Comparison of ENCODE assay signal across 22 cellular contexts in the genomic region with DNA sequence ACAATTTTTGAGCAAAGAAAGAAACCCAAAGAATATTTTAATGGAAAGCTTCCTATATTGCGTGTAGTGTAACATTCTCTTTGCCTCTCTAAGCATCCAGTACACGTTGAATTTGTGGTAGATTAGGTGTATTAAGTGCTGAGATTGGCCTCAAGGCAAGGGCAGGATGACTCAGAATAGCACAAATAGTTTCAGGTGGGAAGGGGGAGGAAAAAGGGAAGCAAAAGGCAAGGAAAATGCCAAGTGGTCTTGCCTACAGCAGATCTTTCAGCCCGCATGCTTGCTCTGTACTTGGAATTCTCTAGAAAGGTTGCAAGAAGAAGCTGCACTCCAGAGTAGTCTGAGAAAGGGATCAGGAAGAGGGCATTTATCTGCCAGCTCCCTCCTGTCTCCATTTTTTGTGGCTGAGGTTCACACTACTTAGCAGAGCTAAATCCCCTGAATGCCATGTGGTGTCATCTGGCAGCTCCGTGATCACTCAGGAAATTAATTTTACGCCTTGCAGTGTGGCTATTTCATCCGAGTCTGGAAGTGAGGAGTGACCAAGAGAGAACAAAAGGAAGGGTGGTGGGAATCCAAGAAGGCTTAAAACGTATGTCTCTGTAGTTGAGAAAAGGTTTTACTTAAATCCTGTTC. TPM values are rescaled to one million over a fixed set of nuclear protein-coding genes. Genes with fewer than 3 reads are reported as not detected.
DNase-seq lines count a peak whose midpoint lies in the region; ATAC-seq and TF ChIP-seq lines count a peak whose summit lies in the region.
"Had no signal": no experiment of that assay in that cellular context is flagged by ENCODE, and none has a peak within 500 bp of the region (broad histone marks: within the 10 kb centered on the region; RNA-seq: fewer than 3 reads in every experiment).

No MANE protein-coding gene starts in this region.

- H3K36me3 ChIP-seq in Panc1 (ENCODE audit: control insufficient read depth, insufficient read depth, low read length) (no peaks in the 10 kb centered on the region), subcutaneous abdominal adipose tissue (ENCODE audit: control insufficient read depth in 5 of 5, insufficient read depth in 5 of 5, low read length in 5 of 5) (no peaks in the 10 kb centered on the region), aorta (ENCODE audit: control insufficient read depth in 1 of 2, insufficient read depth in 2 of 2, low read length in 1 of 2) (no peaks in the 10 kb centered on the region)

- CTCF ChIA-PET in Panc1 (lab: Charles Lee) = no interaction called here

- DNase-seq in NCI-H524 (lab: John Stamatoyannopoulos, UW) (peak; percentile 30 to 81), NCI-H524 treated with DMSO at 0.1 percent for 48 hours (lab: John Stamatoyannopoulos, UW) (no peak), Panc1 (ENCODE audit: low read depth, low spot score) (no peak), foreskin keratinocyte (peak in 1 of 2 donors; percentile 64), aorta (no peak)
- DNase-seq in stimulated activated naive CD4-positive, alpha-beta T cell treated with Interleukin-2 at 50 U/mL for 16 hours (lab: John Stamatoyannopoulos, UW) = no peak
- DNase-seq: activated CD4-positive, alpha-beta T cell treated with anti-CD3 and anti-CD28 coated beads, Interleukin-2, amount 10 ng/mL, durations not matched to agents 7 days and 5 days; activated CD8-positive, alpha-beta memory T cell treated with anti-CD3 and anti-CD28 coated beads, Interleukin-2, amount 50 U/mL, for 48 hours; activated naive CD8-positive, alpha-beta T cell treated with anti-CD3 and anti-CD28 coated beads, Interleukin-2, amount 10 ng/mL, durations not matched to agents 7 days and 5 days; CD4-positive, alpha-beta memory T cell; DMS79; left ventricle myocardium superior; NCI-H1105 treated with DMSO at 0.1 percent for 48 hours; NCI-H446 treated with DMSO at 0.1 percent for 48 hours; stimulated activated CD4-positive, alpha-beta T cell treated with anti-CD3 and anti-CD28 coated beads, Interleukin-1b, Interleukin-23, amount 100 ng/mL, for 48 hours; testis had no signal

- WGBS in aorta, 2 donors = 77 to 86% methylated on average over 7 of the region's 7 CpGs

- no peak for ATAC-seq in Panc1
- peak; percentile 88 for ATAC-seq in foreskin keratinocyte
- no peak for ATAC-seq in aorta (ENCODE audit: low FRiP score)
- no peak for ATAC-seq in GM19455 (IDR thresholded peaks at IDR 0.05; ENCODE audit: unreplicated experiment)
- ATAC-seq: left ventricle myocardium superior; stimulated activated effector memory CD8-positive, alpha-beta T cell treated with anti-CD3 and anti-CD28 coated beads, Interleukin-12 subunit alpha, Interleukin-12 subunit beta, amount 100 ng/mL, for 72 hours had no signal

- H3K27me3 ChIP-seq in Panc1 (ENCODE audit: control insufficient read depth, insufficient read depth, low read length) (no peaks in the 10 kb centered on the region), foreskin keratinocyte (no peaks in the 10 kb centered on the region), subcutaneous abdominal adipose tissue (ENCODE audit: control insufficient read depth in 5 of 5, insufficient read depth in 4 of 5, low read length in 5 of 5) (no peaks in the 10 kb centered on the region), aorta (ENCODE audit: control insufficient read depth in 1 of 2, insufficient read depth in 2 of 2, low read length in 1 of 2) (no peaks in the 10 kb centered on the region)
- H3K27me3 ChIP-seq: neutrophil, testis had no signal

- no peak overlapping the region for H3K4me3 ChIP-seq in Panc1 (ENCODE audit: low read depth in 2 of 2, low read length in 2 of 2)
- no peak overlapping the region for H3K4me3 ChIP-seq in subcutaneous abdominal adipose tissue (ENCODE audit: low read depth in 1 of 5, low read length in 5 of 5)
- H3K4me3 ChIP-seq in aorta (ENCODE audit: low read length in 2 of 2) = no peak overlapping the region
- H3K4me3 ChIP-seq: skin epidermis, testis had no signal

- H3K4me1 ChIP-seq in Panc1 (ENCODE audit: control insufficient read depth, insufficient read depth, low read length) = peaks cover 46% of the 10 kb centered on the region
- H3K4me1 ChIP-seq in foreskin keratinocyte = peaks cover 6% of the 10 kb centered on the region
- peaks cover 0 to 27% (median 5%) of the 10 kb centered on the region in 5 donors for H3K4me1 ChIP-seq in subcutaneous abdominal adipose tissue (ENCODE audit: control insufficient read depth in 5 of 5, insufficient read depth in 5 of 5, low read length in 5 of 5)
- peaks cover 0 to 2% of the 10 kb centered on the region in 2 donors for H3K4me1 ChIP-seq in aorta (ENCODE audit: control insufficient read depth in 1 of 2, insufficient read depth in 2 of 2, low read length in 2 of 2)

- H3K9me3 ChIP-seq in Panc1 (ENCODE audit: control insufficient read depth, insufficient read depth, low read depth, low read length) = no peaks in the 10 kb centered on the region
- no peaks in the 10 kb centered on the region for H3K9me3 ChIP-seq in subcutaneous abdominal adipose tissue (ENCODE audit: control insufficient read depth in 5 of 5, low read length in 5 of 5)
- no peaks in the 10 kb centered on the region for H3K9me3 ChIP-seq in aorta (ENCODE audit: control insufficient read depth, low read length)
- H3K9me3 ChIP-seq: neutrophil, testis had no signal

- peak overlapping the region; percentile 65; the same call in 1 of the 2 replicates for H3K27ac ChIP-seq in Panc1 (ENCODE audit: low read length)
- H3K27ac ChIP-seq in foreskin keratinocyte = no peak overlapping the region
- H3K27ac ChIP-seq in subcutaneous abdominal adipose tissue (ENCODE audit: low read depth, low read length) = peak overlapping the region; percentile 39
- no peak overlapping the region for H3K27ac ChIP-seq in aorta (ENCODE audit: low read depth in 1 of 2, low read length in 2 of 2)
- H3K27ac ChIP-seq: 22Rv1, neutrophil, testis had no signal

- in situ Hi-C loops in Panc1 (cut with HindIII; ENCODE audit: low pct_unique_long_range_greater_than_20kb, low sequenced_read_pairs) = no loop called here

- no peak overlapping the region for H3K9ac ChIP-seq in subcutaneous abdominal adipose tissue (ENCODE audit: low read length in 5 of 5)

- POLR2A ChIA-PET in Panc1 (lab: Charles Lee) = no interaction called here

- intact Hi-C loops in Panc1 (cut with micrococcal nuclease; ENCODE audit: unreplicated experiment) = no loop called here
- intact Hi-C loops in aorta (cut with DNase I) = no loop called here

- TF ChIP-seq CTCF in Panc1 (IDR thresholded peaks at IDR 0.05) (no peak), foreskin keratinocyte (conservative IDR thresholded peaks at IDR 0.05) (no peak)

- TSS peak; percentile 37 for BruUV-seq in Panc1 (replicated peaks; lab: Mats Ljungman, UMichigan)

RNA-seq across cellular contexts. Expression of a gene that starts 28.5 kb away (rescaled TPM):
- 25.9 TPM for total RNA-seq in Panc1 (2021; ENCODE audit: unreplicated experiment)
- 34.2 TPM for polyA plus RNA-seq in Panc1 (2012; ENCODE audit: insufficient read length)
- 14.0 and 15.6 TPM in 2 replicates for total RNA-seq in foreskin keratinocyte
- polyA plus RNA-seq in foreskin keratinocyte = 7.3 and 9.1 TPM in 2 replicates
- total RNA-seq in aorta = 10 to 100 TPM; 40.3 to 56.0 TPM
- 10 to 100 TPM; 47.6 to 64.3 TPM for polyA plus RNA-seq in aorta

RNA-seq across cellular contexts. Expression of a gene that starts 39.8 kb away (rescaled TPM):
- total RNA-seq in Panc1 (2021; ENCODE audit: unreplicated experiment) = 4.1 TPM
- polyA plus RNA-seq in Panc1 (2012; ENCODE audit: insufficient read length) = 6.6 TPM
- total RNA-seq in foreskin keratinocyte = 0.61 and 0.63 TPM in 2 replicates
- 0.13 and 0.26 TPM in 2 replicates for polyA plus RNA-seq in foreskin keratinocyte
- total RNA-seq in aorta = 10 to 100 TPM; 20.2 to 94.0 TPM
- polyA plus RNA-seq in aorta = under 1 TPM; 0.67 to 0.75 TPM

RNA-seq across cellular contexts. Expression of a gene that starts 49.7 kb away (rescaled TPM):
- 0.82 TPM for total RNA-seq in Panc1 (2021; ENCODE audit: unreplicated experiment)
- 0.61 TPM for polyA plus RNA-seq in Panc1 (2012; ENCODE audit: insufficient read length)
- 0.60 and 0.68 TPM in 2 replicates for total RNA-seq in foreskin keratinocyte
- polyA plus RNA-seq in foreskin keratinocyte = 0.36 and 0.51 TPM in 2 replicates
- total RNA-seq in aorta = under 1 TPM in 1 of 2 donors, not detected in 1; 0.36 TPM
- polyA plus RNA-seq in aorta = under 1 TPM in 1 of 2 donors, not detected in 1; 0.18 TPM
- total RNA-seq: left ventricle myocardium superior had no signal

Comparison
In these comparisons a context has a peak if more than half of its experiments do, and no peak if none do; other contexts are left out.
1. DNase-seq: peak in NCI-H524 (2 of 2); none in NCI-H524 treated with DMSO at 0.1 percent for 48 hours (single experiment), Panc1 (single experiment), stimulated activated naive CD4-positive, alpha-beta T cell treated with Interleukin-2 at 50 U/mL for 16 hours (single experiment) and aorta (0 of 2).
2. H3K27ac ChIP-seq: peak in Panc1 (single experiment) and subcutaneous abdominal adipose tissue (single experiment); none in foreskin keratinocyte (single experiment) and aorta (0 of 2).